ENCODE assay signal across 1 cellular context in the genomic region with DNA sequence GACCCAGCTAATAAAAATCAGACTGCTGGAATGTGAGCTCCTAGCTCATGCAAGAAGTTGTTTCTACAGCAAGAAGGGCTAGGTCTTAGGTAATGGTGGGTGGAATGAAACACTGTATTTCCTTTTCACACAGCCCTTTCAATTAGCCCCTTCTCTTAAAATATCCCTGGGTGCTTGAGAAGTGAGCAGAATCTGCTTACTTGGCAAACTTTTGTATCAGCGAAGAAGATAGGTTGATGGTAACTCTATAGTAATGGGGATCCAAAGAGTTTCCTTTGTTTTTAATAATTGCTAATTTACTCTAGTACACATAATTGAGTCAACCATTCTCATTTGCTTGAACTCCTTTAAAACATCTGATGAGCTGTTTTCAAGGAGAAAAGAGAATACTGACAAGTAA.
TF ChIP-seq lines count a peak whose summit lies in the region.

No MANE protein-coding gene starts in this region.

TF ChIP-seq in HepG2, 621 proteins besides CTCF, POLR2A, EP300 and RAD21:
- TF ChIP-seq ZHX2 (IDR thresholded peaks at IDR 0.05; ENCODE audit: low read depth) = no peak
- TF ChIP-seq ZHX2 (CRISPR knock-in tag; IDR thresholded peaks at IDR 0.05; ENCODE audit: borderline replicate concordance) = no peak
- no peak for TF ChIP-seq PAWR (CRISPR knock-in tag; IDR thresholded peaks at IDR 0.05; ENCODE audit: borderline replicate concordance)
- peak; percentile 56 to 64; a peak in 3 of 4 replicates for TF ChIP-seq MAFK (conservative IDR thresholded peaks at IDR 0.05 in 1 of 2, IDR thresholded peaks at IDR 0.05 in 1 of 2; ENCODE audit: low read length in 2 of 2)
- TF ChIP-seq, protein P1, sequence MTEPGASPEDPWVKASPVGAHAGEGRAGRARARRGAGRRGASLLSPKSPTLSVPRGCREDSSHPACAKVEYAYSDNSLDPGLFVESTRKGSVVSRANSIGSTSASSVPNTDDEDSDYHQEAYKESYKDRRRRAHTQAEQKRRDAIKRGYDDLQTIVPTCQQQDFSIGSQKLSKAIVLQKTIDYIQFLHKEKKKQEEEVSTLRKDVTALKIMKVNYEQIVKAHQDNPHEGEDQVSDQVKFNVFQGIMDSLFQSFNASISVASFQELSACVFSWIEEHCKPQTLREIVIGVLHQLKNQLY (CRISPR knock-in tag; IDR thresholded peaks at IDR 0.05) = no peak
- TF ChIP-seq MAFF (IDR thresholded peaks at IDR 0.05; ENCODE audit: low read depth, low read length) = 0 out of 2 replicates have a peak, but pooled peaks have one; percentile 46
- no peak for TF ChIP-seq PATZ1 (CRISPR knock-in tag; IDR thresholded peaks at IDR 0.05)
- no peak for TF ChIP-seq ZNF280D (CRISPR knock-in tag; IDR thresholded peaks at IDR 0.05)
- TF ChIP-seq ZSCAN12 (CRISPR knock-in tag; IDR thresholded peaks at IDR 0.05) = no peak
- TF ChIP-seq FOXK1 (CRISPR knock-in tag; IDR thresholded peaks at IDR 0.05; ENCODE audit: borderline replicate concordance, low read depth) = no peak
- TF ChIP-seq ZNF672 (CRISPR knock-in tag; IDR thresholded peaks at IDR 0.05) = no peak
- TF ChIP-seq, protein P2, sequence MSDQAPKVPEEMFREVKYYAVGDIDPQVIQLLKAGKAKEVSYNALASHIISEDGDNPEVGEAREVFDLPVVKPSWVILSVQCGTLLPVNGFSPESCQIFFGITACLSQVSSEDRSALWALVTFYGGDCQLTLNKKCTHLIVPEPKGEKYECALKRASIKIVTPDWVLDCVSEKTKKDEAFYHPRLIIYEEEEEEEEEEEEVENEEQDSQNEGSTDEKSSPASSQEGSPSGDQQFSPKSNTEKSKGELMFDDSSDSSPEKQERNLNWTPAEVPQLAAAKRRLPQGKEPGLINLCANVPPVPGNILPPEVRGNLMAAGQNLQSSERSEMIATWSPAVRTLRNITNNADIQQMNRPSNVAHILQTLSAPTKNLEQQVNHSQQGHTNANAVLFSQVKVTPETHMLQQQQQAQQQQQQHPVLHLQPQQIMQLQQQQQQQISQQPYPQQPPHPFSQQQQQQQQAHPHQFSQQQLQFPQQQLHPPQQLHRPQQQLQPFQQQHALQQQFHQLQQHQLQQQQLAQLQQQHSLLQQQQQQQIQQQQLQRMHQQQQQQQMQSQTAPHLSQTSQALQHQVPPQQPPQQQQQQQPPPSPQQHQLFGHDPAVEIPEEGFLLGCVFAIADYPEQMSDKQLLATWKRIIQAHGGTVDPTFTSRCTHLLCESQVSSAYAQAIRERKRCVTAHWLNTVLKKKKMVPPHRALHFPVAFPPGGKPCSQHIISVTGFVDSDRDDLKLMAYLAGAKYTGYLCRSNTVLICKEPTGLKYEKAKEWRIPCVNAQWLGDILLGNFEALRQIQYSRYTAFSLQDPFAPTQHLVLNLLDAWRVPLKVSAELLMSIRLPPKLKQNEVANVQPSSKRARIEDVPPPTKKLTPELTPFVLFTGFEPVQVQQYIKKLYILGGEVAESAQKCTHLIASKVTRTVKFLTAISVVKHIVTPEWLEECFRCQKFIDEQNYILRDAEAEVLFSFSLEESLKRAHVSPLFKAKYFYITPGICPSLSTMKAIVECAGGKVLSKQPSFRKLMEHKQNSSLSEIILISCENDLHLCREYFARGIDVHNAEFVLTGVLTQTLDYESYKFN (CRISPR knock-in tag; conservative IDR thresholded peaks at IDR 0.05) = no peak
- TF ChIP-seq ADNP (CRISPR knock-in tag; IDR thresholded peaks at IDR 0.05) = no peak
- no peak for TF ChIP-seq ATF3 (CRISPR knock-in tag; IDR thresholded peaks at IDR 0.05)
- TF ChIP-seq ZBTB20 (CRISPR knock-in tag; IDR thresholded peaks at IDR 0.05; ENCODE audit: borderline replicate concordance, low read depth) = no peak
- TF ChIP-seq BRF2 (CRISPR knock-in tag; IDR thresholded peaks at IDR 0.05) = no peak
- no peak for TF ChIP-seq TARDBP (CRISPR knock-in tag; IDR thresholded peaks at IDR 0.05)
- TF ChIP-seq ZIK1 (CRISPR knock-in tag; IDR thresholded peaks at IDR 0.05; ENCODE audit: borderline replicate concordance, low read depth) = no peak
- TF ChIP-seq, protein P3, sequence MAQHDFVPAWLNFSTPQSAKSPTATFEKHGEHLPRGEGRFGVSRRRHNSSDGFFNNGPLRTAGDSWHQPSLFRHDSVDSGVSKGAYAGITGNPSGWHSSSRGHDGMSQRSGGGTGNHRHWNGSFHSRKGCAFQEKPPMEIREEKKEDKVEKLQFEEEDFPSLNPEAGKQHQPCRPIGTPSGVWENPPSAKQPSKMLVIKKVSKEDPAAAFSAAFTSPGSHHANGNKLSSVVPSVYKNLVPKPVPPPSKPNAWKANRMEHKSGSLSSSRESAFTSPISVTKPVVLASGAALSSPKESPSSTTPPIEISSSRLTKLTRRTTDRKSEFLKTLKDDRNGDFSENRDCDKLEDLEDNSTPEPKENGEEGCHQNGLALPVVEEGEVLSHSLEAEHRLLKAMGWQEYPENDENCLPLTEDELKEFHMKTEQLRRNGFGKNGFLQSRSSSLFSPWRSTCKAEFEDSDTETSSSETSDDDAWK (CRISPR knock-in tag; IDR thresholded peaks at IDR 0.05) = no peak
